In genomic region chr3:194632983-194633348, GRCh38 we compare ENCODE assay signal across 8 cellular contexts. TPM values are rescaled to one million over a fixed set of nuclear protein-coding genes. Genes with fewer than 3 reads are reported as not detected.
DNase-seq lines count a peak whose midpoint lies in the region; ATAC-seq lines count a peak whose summit lies in the region.

No MANE protein-coding gene starts in this region.

- peak overlapping the region; percentile 89 for H3K4me3 ChIP-seq in skeletal muscle satellite cell (ENCODE audit: low read length)

- peaks cover 8% of the 10 kb centered on the region for H3K36me3 Mint-ChIP-seq in activated CD4-positive, alpha-beta memory T cell treated with anti-CD3 and anti-CD28 coated beads, Interleukin-2, amount 10 ng/mL, durations not matched to agents 7 days and 5 days (ENCODE audit: low read depth)

- CTCF ChIA-PET in activated CD4-positive, alpha-beta memory T cell treated with anti-CD3 and anti-CD28 coated beads, Interleukin-2, amount 10 ng/mL, durations not matched to agents 7 days and 5 days (lab: Charles Lee) = interaction anchor here (1.0 to 1.5 kb wide), 2 partner anchors 19 to 38 kb away, joined by 4 to 9 read pairs; partner anchors contain the start of gene LSG1

- no peaks in the 10 kb centered on the region for H3K27me3 Mint-ChIP-seq in activated CD4-positive, alpha-beta memory T cell treated with anti-CD3 and anti-CD28 coated beads, Interleukin-2, amount 10 ng/mL, durations not matched to agents 7 days and 5 days

- H3K9ac ChIP-seq in skeletal muscle satellite cell (ENCODE audit: low read depth, low read length) = peak overlapping the region; percentile 82

- H3K27ac Mint-ChIP-seq in activated CD4-positive, alpha-beta memory T cell treated with anti-CD3 and anti-CD28 coated beads, Interleukin-2, amount 10 ng/mL, durations not matched to agents 7 days and 5 days = peak overlapping the region; percentile 21

- peak overlapping the region; percentile 97 for H3K4me2 ChIP-seq in skeletal muscle satellite cell (ENCODE audit: low read length)

- in situ Hi-C loops in KBM-7 (cut with MboI; ENCODE audit: low pct_unique_long_range_greater_than_20kb, low sequenced_read_pairs) = no loop called here

- no peaks in the 10 kb centered on the region for H3K9me3 ChIP-seq in skeletal muscle satellite cell (replicated peaks; ENCODE audit: low read length)

- H3K4me1 ChIP-seq in skeletal muscle satellite cell (ENCODE audit: control insufficient read depth, insufficient read depth, low read length) = peaks cover 17% of the 10 kb centered on the region

- DNase-seq in ELR (ENCODE audit: low read depth) (peak; percentile 57), hepatic stellate cell (ENCODE audit: low spot score) (peak; percentile 46), KBM-7 (no peak), cerebellar nuclear complex (lab: John Stamatoyannopoulos, UW) (no peak)
- DNase-seq in activated CD4-positive, alpha-beta memory T cell treated with anti-CD3 and anti-CD28 coated beads, Interleukin-2, amount 10 ng/mL, durations not matched to agents 7 days and 5 days = no peak

- H3K36me3 ChIP-seq in skeletal muscle satellite cell (ENCODE audit: insufficient read depth, low read length) = peaks cover 32% of the 10 kb centered on the region

- H3K27me3 ChIP-seq in skeletal muscle satellite cell (ENCODE audit: control insufficient read depth, insufficient read depth, low read length) = no peaks in the 10 kb centered on the region

- H3K4me1 Mint-ChIP-seq in activated CD4-positive, alpha-beta memory T cell treated with anti-CD3 and anti-CD28 coated beads, Interleukin-2, amount 10 ng/mL, durations not matched to agents 7 days and 5 days = peaks cover 18% of the 10 kb centered on the region

- peaks cover 7% of the 10 kb centered on the region for H3K9me3 Mint-ChIP-seq in activated CD4-positive, alpha-beta memory T cell treated with anti-CD3 and anti-CD28 coated beads, Interleukin-2, amount 10 ng/mL, durations not matched to agents 7 days and 5 days

- ATAC-seq in GM19468 (IDR thresholded peaks at IDR 0.05; ENCODE audit: extremely low read depth, unreplicated experiment) (peak; percentile 20), HG03571 (IDR thresholded peaks at IDR 0.05; ENCODE audit: unreplicated experiment) (peak; percentile 63)

- H3K4me3 Mint-ChIP-seq in activated CD4-positive, alpha-beta memory T cell treated with anti-CD3 and anti-CD28 coated beads, Interleukin-2, amount 10 ng/mL, durations not matched to agents 7 days and 5 days = peak overlapping the region; percentile 82

- POLR2A ChIA-PET in activated CD4-positive, alpha-beta memory T cell treated with anti-CD3 and anti-CD28 coated beads, Interleukin-2, amount 10 ng/mL, durations not matched to agents 7 days and 5 days (lab: Charles Lee) = interaction anchor here (1.4 to 2.3 kb wide), 2 partner anchors 9 to 11 kb away, joined by 3 to 6 read pairs; no protein-coding TSS in a partner anchor

RNA-seq across cellular contexts. Expression of gene TMEM44, which starts 0.3 kb away (rescaled TPM):
- total RNA-seq in activated CD4-positive, alpha-beta memory T cell treated with anti-CD3 and anti-CD28 coated beads, Interleukin-2, amount 10 ng/mL, durations not matched to agents 7 days and 5 days = 1 to 10 TPM; 6.2 to 7.1 TPM
- total RNA-seq in skeletal muscle satellite cell (2012; rRNA removed) = 12.5 and 15.2 TPM in 2 replicates

RNA-seq across cellular contexts. Expression of gene LSG1, which starts 39.0 kb away (rescaled TPM):
- total RNA-seq in activated CD4-positive, alpha-beta memory T cell treated with anti-CD3 and anti-CD28 coated beads, Interleukin-2, amount 10 ng/mL, durations not matched to agents 7 days and 5 days = 10 to 100 TPM; 24.7 to 26.5 TPM
- total RNA-seq in skeletal muscle satellite cell (2012; rRNA removed) = 36.5 and 40.6 TPM in 2 replicates

RNA-seq across cellular contexts. Expression of gene FAM43A, which starts 52.7 kb away (rescaled TPM):
- 1 to 10 TPM; 4.3 TPM for total RNA-seq in activated CD4-positive, alpha-beta memory T cell treated with anti-CD3 and anti-CD28 coated beads, Interleukin-2, amount 10 ng/mL, durations not matched to agents 7 days and 5 days
- total RNA-seq in skeletal muscle satellite cell (2012; rRNA removed) = 2.3 and 3.5 TPM in 2 replicates

Comparison
In these comparisons a context has a peak if more than half of its experiments do, and no peak if none do; other contexts are left out.
1. DNase-seq: peak in ELR (single experiment) and hepatic stellate cell (single experiment); none in activated CD4-positive, alpha-beta memory T cell treated with anti-CD3 and anti-CD28 coated beads, Interleukin-2, amount 10 ng/mL, durations not matched to agents 7 days and 5 days (single experiment), KBM-7 (single experiment) and cerebellar nuclear complex (0 of 2).